In genomic region chr1:32639489-32640075, GRCh38 we compare ENCODE assay signal across 21 cellular contexts. TPM values are rescaled to one million over a fixed set of nuclear protein-coding genes. Genes with fewer than 3 reads are reported as not detected.
DNase-seq lines count a peak whose midpoint lies in the region; ATAC-seq and TF ChIP-seq lines count a peak whose summit lies in the region.
"Had no signal": no experiment of that assay in that cellular context is flagged by ENCODE, and none has a peak within 500 bp of the region (broad histone marks: within the 10 kb centered on the region; RNA-seq: fewer than 3 reads in every experiment).

No MANE protein-coding gene starts in this region.

- no peak overlapping the region for H3K4ac ChIP-seq in trophoblast cell (ENCODE audit: low read depth, low read length)

- intact Hi-C loops in PC-3 (cut with micrococcal nuclease): no loop called here

- no peak overlapping the region for H4K12ac ChIP-seq in trophoblast cell (ENCODE audit: low read depth, low read length)

- no peak overlapping the region for H2BK12ac ChIP-seq in trophoblast cell (ENCODE audit: low read length)

- H3K9me3 ChIP-seq in SK-N-SH (no peaks in the 10 kb centered on the region), PC-3 (ENCODE audit: low read length) (no peaks in the 10 kb centered on the region), trophoblast cell (ENCODE audit: insufficient read depth, low read depth, low read length) (no peaks in the 10 kb centered on the region)

- no peak overlapping the region for H3K23ac ChIP-seq in trophoblast cell (ENCODE audit: low read length)

- H3K18ac ChIP-seq in trophoblast cell (ENCODE audit: low read length): no peak overlapping the region

- H3K79me2 ChIP-seq in SK-N-SH (ENCODE audit: insufficient read depth) (peaks cover 92% of the 10 kb centered on the region), PC-3 (ENCODE audit: low read length) (peaks cover 65% of the 10 kb centered on the region), trophoblast cell (ENCODE audit: control insufficient read depth, insufficient read depth, low read length, poor library complexity) (peaks cover 2% of the 10 kb centered on the region)

- WGBS in SK-N-SH (ENCODE audit: low lambda C conversion rate): 93% methylated on average over 1 of the region's 1 CpG
- WGBS in trophoblast cell (ENCODE audit: extremely low coverage, insufficient coverage, insufficient read length): no CpG with 5 or more reads among the region's 1 CpG

- H3F3A ChIP-seq in SK-N-SH (replicated peaks; ENCODE audit: insufficient read depth): peaks cover 4% of the 10 kb centered on the region
- H3F3A ChIP-seq in PC-3 (ENCODE audit: low read length, unreplicated experiment): no peaks in the 10 kb centered on the region

- no peak overlapping the region for H2BK5ac ChIP-seq in trophoblast cell (ENCODE audit: low read depth, low read length, poor library complexity)

- DNase-seq in SK-N-SH (no peak), PC-3 (no peak), dedifferentiated amniotic fluid mesenchymal stem cell (ENCODE audit: extremely low spot score) (peak; percentile 19), trophoblast cell (no peak), NCI-H510A treated with DMSO at 0.1 percent for 48 hours (lab: John Stamatoyannopoulos, UW) (no peak)
- DNase-seq: AML-193; COR-L47; H7; MV-4-11; NCI-H1417 treated with DMSO at 0.1 percent for 48 hours; NCI-H1930; NK-92 treated with Interleukin-12 subunit alpha and Interleukin-12 subunit beta, amount 100 ng/mL, for 24 hours; RPMI8226; SIG-M5; T-helper 2 cell had no signal

- no peaks in the 10 kb centered on the region for H3K27me3 ChIP-seq in SK-N-SH (ENCODE audit: insufficient read depth)
- no peaks in the 10 kb centered on the region for H3K27me3 ChIP-seq in PC-3 (ENCODE audit: low read length)
- H3K27me3 ChIP-seq in trophoblast cell (ENCODE audit: insufficient read depth, low read length): no peaks in the 10 kb centered on the region

- no peak overlapping the region for H4K91ac ChIP-seq in trophoblast cell (ENCODE audit: low read depth, low read length)

- CTCF ChIA-PET in SK-N-SH (lab: Yijun Ruan, JAX): interaction anchor here (1.1 to 1.4 kb wide), 2 partner anchors 9 to 11 kb away, joined by 3 read pairs; partner anchors contain the start of gene RBBP4
- CTCF ChIA-PET in PC-3 (lab: Charles Lee): no interaction called here

- H4K20me1 ChIP-seq in SK-N-SH (ENCODE audit: insufficient read depth) (peaks cover 11% of the 10 kb centered on the region; the same call in 1 of the 2 replicates), PC-3 (ENCODE audit: low read length) (no peaks in the 10 kb centered on the region)

- H4K8ac ChIP-seq in trophoblast cell (ENCODE audit: low read depth, low read length): no peak overlapping the region

- H3K4me1 ChIP-seq in SK-N-SH (ENCODE audit: control insufficient read depth in 1 of 2, insufficient read depth in 2 of 2, low read depth in 1 of 2, low read length in 1 of 2): 0 out of 4 replicates have a peak, but pooled peaks cover 0 to 3% of the 10 kb centered on the region in 2 experiments
- peaks cover 12% of the 10 kb centered on the region; the same call in 1 of the 2 replicates for H3K4me1 ChIP-seq in PC-3 (ENCODE audit: insufficient read depth, low read length)
- H3K4me1 ChIP-seq in trophoblast cell (ENCODE audit: control insufficient read depth in 1 of 2, insufficient read depth in 2 of 2, low read length in 2 of 2): peaks cover 8 to 21% of the 10 kb centered on the region in 2 experiments

- TF ChIP-seq RAD21 in SK-N-SH (IDR thresholded peaks at IDR 0.05; ENCODE audit: low read length): no peak

- TF ChIP-seq CTCF in SK-N-SH (IDR thresholded peaks at IDR 0.05) (no peak), PC-3 (conservative IDR thresholded peaks at IDR 0.05; ENCODE audit: low read depth, low read length) (no peak)

- 0 out of 4 replicates have a peak overlapping the region, but pooled peaks of 1 of the 2 experiments have one; percentile 22 for H3K27ac ChIP-seq in SK-N-SH (ENCODE audit: low read depth in 2 of 2, low read length in 1 of 2)
- H3K27ac ChIP-seq in PC-3 (ENCODE audit: low read length): no peak overlapping the region
- H3K27ac ChIP-seq in trophoblast cell (ENCODE audit: low read depth, low read length): no peak overlapping the region
- H3K27ac ChIP-seq: 22Rv1, HL-60 had no signal

- H3K36me3 ChIP-seq in SK-N-SH (replicated peaks in 1 of 2; ENCODE audit: control insufficient read depth in 1 of 2, insufficient read depth in 2 of 2, low read length in 1 of 2) (peaks cover 0 to 19% of the 10 kb centered on the region in 2 experiments), PC-3 (ENCODE audit: low read depth, low read length) (no peaks in the 10 kb centered on the region; the same call in 1 of the 2 replicates), trophoblast cell (ENCODE audit: control insufficient read depth in 1 of 2, insufficient read depth in 2 of 2, low read length in 2 of 2) (peaks cover 2 to 5% of the 10 kb centered on the region in 2 experiments)

- H3K4me3 ChIP-seq in SK-N-SH (ENCODE audit: low read depth in 2 of 2, low read length in 1 of 2) (no peak overlapping the region), PC-3 (ENCODE audit: low read length) (no peak overlapping the region), trophoblast cell (ENCODE audit: low read depth, low read length) (no peak overlapping the region)
- H3K4me3 ChIP-seq: GM12878 had no signal

- ATAC-seq in SK-N-SH treated with all-trans-retinoic acid at 6 μM for 48 hours: peak; percentile 65
- ATAC-seq in PC-3: peak; percentile 11; the same call in 1 of the 2 replicates
- no peak for ATAC-seq in HG02610 (IDR thresholded peaks at IDR 0.05; ENCODE audit: unreplicated experiment)
- ATAC-seq in HG02870 (IDR thresholded peaks at IDR 0.05; ENCODE audit: unreplicated experiment): no peak
- ATAC-seq: GM12878 had no signal

- H3K14ac ChIP-seq in trophoblast cell (ENCODE audit: low read length): no peak overlapping the region

- peaks cover 5% of the 10 kb centered on the region for H3K79me1 ChIP-seq in trophoblast cell (ENCODE audit: low read length)

- no TSS peak for BruUV-seq in PC-3 (replicated peaks; lab: Mats Ljungman, UMichigan)

- no peaks in the 10 kb centered on the region for H3K9me2 ChIP-seq in SK-N-SH
- H3K9me2 ChIP-seq in PC-3 (replicated peaks; ENCODE audit: low read length): no peaks in the 10 kb centered on the region

- no peak overlapping the region for H3K4me2 ChIP-seq in SK-N-SH
- H3K4me2 ChIP-seq in PC-3 (ENCODE audit: low read length): no peak overlapping the region
- no peak overlapping the region for H3K4me2 ChIP-seq in trophoblast cell (ENCODE audit: low read length)

- no peak for TF ChIP-seq EP300 in SK-N-SH (IDR thresholded peaks at IDR 0.05; ENCODE audit: borderline replicate concordance in 1 of 2, low read depth in 1 of 2, low read length in 1 of 2)

- POLR2A ChIA-PET in SK-N-SH (lab: Yijun Ruan, JAX) (no interaction called here), PC-3 (lab: Charles Lee; ENCODE audit: unreplicated experiment) (no interaction called here)

- H2AK5ac ChIP-seq in trophoblast cell (ENCODE audit: low read length): no peak overlapping the region

- H3K9ac ChIP-seq in SK-N-SH: no peak overlapping the region
- H3K9ac ChIP-seq in PC-3 (ENCODE audit: low read length): no peak overlapping the region
- no peak overlapping the region for H3K9ac ChIP-seq in trophoblast cell (ENCODE audit: low read length)

- H2BK120ac ChIP-seq in trophoblast cell (ENCODE audit: insufficient read depth, low read length, poor library complexity): no peak overlapping the region

- H2AFZ ChIP-seq in SK-N-SH (ENCODE audit: low read depth): no peak overlapping the region
- H2AFZ ChIP-seq in PC-3 (ENCODE audit: low read length): no peak overlapping the region
- no peak overlapping the region for H2AFZ ChIP-seq in trophoblast cell (ENCODE audit: insufficient read depth, low read length, poor library complexity)

TF ChIP-seq in SK-N-SH treated with all-trans-retinoic acid at 6 μM for 48 hours, 23 proteins besides CTCF, POLR2A, EP300 and RAD21:
- no peak for TF ChIP-seq GLIS3 (CRISPR knock-in tag; IDR thresholded peaks at IDR 0.05)
- no peak for TF ChIP-seq ISL1 (CRISPR knock-in tag; IDR thresholded peaks at IDR 0.05)
- TF ChIP-seq ZNF70 (CRISPR knock-in tag; IDR thresholded peaks at IDR 0.05): no peak
- TF ChIP-seq TCF4 (CRISPR knock-in tag; IDR thresholded peaks at IDR 0.05; ENCODE audit: borderline replicate concordance): no peak
- no peak for TF ChIP-seq SNAI2 (CRISPR knock-in tag; IDR thresholded peaks at IDR 0.05)
- TF ChIP-seq ZC3H10 (CRISPR knock-in tag; IDR thresholded peaks at IDR 0.05): no peak
- TF ChIP-seq TOX (CRISPR knock-in tag; IDR thresholded peaks at IDR 0.05; ENCODE audit: borderline replicate concordance): no peak
- no peak for TF ChIP-seq ZFP30 (CRISPR knock-in tag; IDR thresholded peaks at IDR 0.05)

TF ChIP-seq in SK-N-SH, 30 proteins besides CTCF, POLR2A, EP300 and RAD21 (continues in another document):
- TF ChIP-seq IRF3 (IDR thresholded peaks at IDR 0.05; ENCODE audit: low read depth, low read length) (no peak), ELF1 (IDR thresholded peaks at IDR 0.05) (no peak), MXI1 (IDR thresholded peaks at IDR 0.05; ENCODE audit: low read depth, low read length) (no peak), TEAD4 (IDR thresholded peaks at IDR 0.05; ENCODE audit: borderline replicate concordance, insufficient read depth) (no peak), TCF12 (IDR thresholded peaks at IDR 0.05) (no peak), RXRA (IDR thresholded peaks at IDR 0.05; ENCODE audit: borderline replicate concordance, low read depth) (no peak)

RNA-seq across cellular contexts. Expression of gene ZBTB8OS, which starts 10.8 kb away (rescaled TPM):
- polyA plus RNA-seq in SK-N-SH (2012; rRNA removed): 59.2 and 69.8 TPM in 2 replicates
- 87.4 and 157 TPM in 2 replicates for polyA plus RNA-seq in SK-N-SH (2012; cell fraction: cytosol; rRNA removed)
- polyA plus RNA-seq in SK-N-SH (2012; cell fraction: nucleus; rRNA removed): 31.8 and 44.5 TPM in 2 replicates
- 85.2 and 86.7 TPM in 2 replicates for total RNA-seq in PC-3 (2014; rRNA removed)
- polyA plus RNA-seq in trophoblast cell (2013): 69.1 and 70.1 TPM in 2 replicates

RNA-seq across cellular contexts. Expression of gene RBBP4, which starts 11.4 kb away (rescaled TPM):
- polyA plus RNA-seq in SK-N-SH (2012; rRNA removed): 107 and 108 TPM in 2 replicates
- polyA plus RNA-seq in SK-N-SH (2012; cell fraction: cytosol; rRNA removed): 105 and 119 TPM in 2 replicates
- 68.5 and 120 TPM in 2 replicates for polyA plus RNA-seq in SK-N-SH (2012; cell fraction: nucleus; rRNA removed)
- 161 and 201 TPM in 2 replicates for total RNA-seq in PC-3 (2014; rRNA removed)
- 125 and 128 TPM in 2 replicates for polyA plus RNA-seq in trophoblast cell (2013)

Comparison
In these comparisons a context has a peak if more than half of its experiments do, and no peak if none do; other contexts are left out.
1. ATAC-seq: peak in SK-N-SH treated with all-trans-retinoic acid at 6 μM for 48 hours (single experiment) and PC-3 (single experiment); none in HG02610 (single experiment) and HG02870 (single experiment).